15 cellular contexts compared by ENCODE assay signal in genomic region chr19:46080561-46080960, GRCh38. TPM values are rescaled to one million over a fixed set of nuclear protein-coding genes. Genes with fewer than 3 reads are reported as not detected.
DNase-seq lines count a peak whose midpoint lies in the region; TF ChIP-seq lines count a peak whose summit lies in the region.
"Had no signal": no experiment of that assay in that cellular context is flagged by ENCODE, and none has a peak within 500 bp of the region (broad histone marks: within the 10 kb centered on the region; RNA-seq: fewer than 3 reads in every experiment).

No MANE protein-coding gene starts in this region.

- no peak overlapping the region for H3K4me2 ChIP-seq in neuronal stem cell (ENCODE audit: insufficient read depth, low read length, poor library complexity, severe bottlenecking)

- peak overlapping the region in 1 of 2 donors; percentile 60 for H3K4me3 ChIP-seq in neuronal stem cell (ENCODE audit: low read length in 2 of 2)
- no peak overlapping the region for H3K4me3 ChIP-seq in lower leg skin (ENCODE audit: low read depth, poor library complexity, severe bottlenecking)

- no peaks in the 10 kb centered on the region for H3K79me1 ChIP-seq in neuronal stem cell (ENCODE audit: low read depth, low read length)

- H2AFZ ChIP-seq in neuronal stem cell (ENCODE audit: low read length), result peak overlapping the region; percentile 13

- peaks cover 0 to 7% of the 10 kb centered on the region in 2 donors for H3K4me1 ChIP-seq in neuronal stem cell (ENCODE audit: control insufficient read depth in 2 of 2, insufficient read depth in 1 of 2, low read depth in 1 of 2, low read length in 2 of 2)

- no peak overlapping the region for H2BK120ac ChIP-seq in neuronal stem cell (ENCODE audit: low read depth, low read length)

- intact Hi-C loops in activated CD4-positive, alpha-beta memory T cell treated with anti-CD3 and anti-CD28 coated beads for 36 hours (cut with micrococcal nuclease), result no loop called here
- intact Hi-C loops in lower leg skin (cut with DNase I; ENCODE audit: low total_unique reads), result loop anchor here (5.0 kb wide), 1 partner anchor 107 kb away; no protein-coding TSS in a partner anchor

- no peak overlapping the region for H2BK15ac ChIP-seq in neuronal stem cell (ENCODE audit: low read length)

- H3K9ac ChIP-seq in neuronal stem cell (ENCODE audit: low read depth, low read length, poor library complexity), result peak overlapping the region; percentile 17

- no peak overlapping the region for H3K27ac ChIP-seq in neuronal stem cell (replicated peaks; ENCODE audit: low read length)

- no peak overlapping the region for H3K14ac ChIP-seq in neuronal stem cell (ENCODE audit: low read length)

- no peak overlapping the region for H4K8ac ChIP-seq in neuronal stem cell (ENCODE audit: low read depth, low read length)

- H3K4me1 Mint-ChIP-seq in chondrocyte (ENCODE audit: low read depth), result peaks cover 46% of the 10 kb centered on the region
- H3K4me1 Mint-ChIP-seq in activated CD4-positive, alpha-beta memory T cell treated with anti-CD3 and anti-CD28 coated beads for 36 hours (ENCODE audit: low read depth), result peaks cover 8% of the 10 kb centered on the region

- H3K36me3 ChIP-seq in neuronal stem cell (replicated peaks in 1 of 2; ENCODE audit: control insufficient read depth in 2 of 2, insufficient read depth in 2 of 2, low read length in 2 of 2), result no peaks in the 10 kb centered on the region

- CTCF ChIA-PET in activated CD4-positive, alpha-beta memory T cell treated with anti-CD3 and anti-CD28 coated beads for 36 hours (lab: Charles Lee), result interaction anchor here (1.1 to 7.7 kb wide), 3 partner anchors 7 to 185 kb away, joined by 3 to 92 read pairs (median 81); no protein-coding TSS in a partner anchor

- no peak overlapping the region for H2BK5ac ChIP-seq in neuronal stem cell (ENCODE audit: low read length)

- POLR2A ChIA-PET in activated CD4-positive, alpha-beta memory T cell treated with anti-CD3 and anti-CD28 coated beads for 36 hours (lab: Charles Lee), result no interaction called here

- H3K18ac ChIP-seq in neuronal stem cell (ENCODE audit: low read length), result no peak overlapping the region

- no peak overlapping the region for H3K4me3 Mint-ChIP-seq in chondrocyte (ENCODE audit: unreplicated experiment)
- H3K4me3 Mint-ChIP-seq in activated CD4-positive, alpha-beta memory T cell treated with anti-CD3 and anti-CD28 coated beads for 36 hours, result no peak overlapping the region

- H3K9me3 Mint-ChIP-seq in chondrocyte (ENCODE audit: low read depth), result peaks cover 10% of the 10 kb centered on the region
- peaks cover 14% of the 10 kb centered on the region for H3K9me3 Mint-ChIP-seq in activated CD4-positive, alpha-beta memory T cell treated with anti-CD3 and anti-CD28 coated beads for 36 hours

- no peak for TF ChIP-seq POLR2A in lower leg skin (IDR thresholded peaks at IDR 0.05)

- no peak overlapping the region for H3K4ac ChIP-seq in neuronal stem cell (ENCODE audit: low read length)

- peak overlapping the region; percentile 94 for H3K27ac Mint-ChIP-seq in chondrocyte (ENCODE audit: unreplicated experiment)
- H3K27ac Mint-ChIP-seq in activated CD4-positive, alpha-beta memory T cell treated with anti-CD3 and anti-CD28 coated beads for 36 hours, result no peak overlapping the region

- TF ChIP-seq CTCF in chondrocyte (IDR thresholded peaks at IDR 0.05) (no peak), lower leg skin (IDR thresholded peaks at IDR 0.05) (no peak)

- no peak overlapping the region for H2AK5ac ChIP-seq in neuronal stem cell (ENCODE audit: low read depth, low read length)

- H2BK12ac ChIP-seq in neuronal stem cell (ENCODE audit: low read length), result no peak overlapping the region

- H3K36me3 Mint-ChIP-seq in chondrocyte (ENCODE audit: low read depth), result peaks cover 9% of the 10 kb centered on the region
- H3K36me3 Mint-ChIP-seq in activated CD4-positive, alpha-beta memory T cell treated with anti-CD3 and anti-CD28 coated beads for 36 hours, result peaks cover 2% of the 10 kb centered on the region

- peaks cover 39% of the 10 kb centered on the region for H3K27me3 Mint-ChIP-seq in chondrocyte (ENCODE audit: low read depth)
- H3K27me3 Mint-ChIP-seq in activated CD4-positive, alpha-beta memory T cell treated with anti-CD3 and anti-CD28 coated beads for 36 hours, result peaks cover 71% of the 10 kb centered on the region

- H3K23ac ChIP-seq in neuronal stem cell (ENCODE audit: low read depth, low read length, poor library complexity), result no peak overlapping the region

- no CpG with 5 or more reads among the region's 3 CpGs for WGBS in neuronal stem cell (ENCODE audit: extremely low coverage in 2 of 2, insufficient read length in 2 of 2, insufficient replicate concordance in 1 of 2), 2 donors
- 58 to 60% methylated on average over 3 of the region's 3 CpGs for WGBS in lower leg skin, 2 donors

- DNase-seq in EH (ENCODE audit: low read depth) (peak; percentile 86), NCI-H226 (peak; percentile 95), chondrocyte (ENCODE audit: low spot score) (peak; percentile 94), neuronal stem cell (ENCODE audit: low spot score) (no peak), lower leg skin (ENCODE audit: low spot score in 2 of 2) (no peak), NCI-H2029 (lab: John Stamatoyannopoulos, UW) (no peak), hippocampal formation (lab: John Stamatoyannopoulos, UW) (no peak)
- no peak for DNase-seq in activated CD4-positive, alpha-beta memory T cell treated with anti-CD3 and anti-CD28 coated beads for 36 hours
- DNase-seq: activated T-cell treated with anti-CD3 and anti-CD28 coated beads, Interleukin-2, amount 50 U/mL, for 1 hour; midbrain; MM.1S; NCI-H774 had no signal

- H3K9me3 ChIP-seq in neuronal stem cell (replicated peaks in 1 of 2; ENCODE audit: control insufficient read depth in 2 of 2, insufficient read depth in 1 of 2, low read depth in 1 of 2, low read length in 2 of 2), result peaks cover under 1 to 9% of the 10 kb centered on the region in 2 donors

- H4K91ac ChIP-seq in neuronal stem cell (ENCODE audit: low read depth, low read length, poor library complexity), result no peak overlapping the region

- H3K27me3 ChIP-seq in neuronal stem cell (ENCODE audit: control insufficient read depth in 3 of 3, insufficient read depth in 3 of 3, low read depth in 1 of 3, low read length in 3 of 3), result peaks cover 0 to 16% (median 12%) of the 10 kb centered on the region in 3 experiments

RNA-seq across cellular contexts. Expression of gene IGFL4, which starts 39.8 kb away (rescaled TPM):
- 0.15 TPM in 1 of 3 replicates, not detected in the others for total RNA-seq in chondrocyte
- polyA plus RNA-seq in neuronal stem cell (2013, experiment 1 of 2), result 0.61 TPM
- polyA plus RNA-seq in neuronal stem cell (2013, experiment 2 of 2), result 0.73 TPM
- total RNA-seq in activated CD4-positive, alpha-beta memory T cell treated with anti-CD3 and anti-CD28 coated beads for 36 hours, result not detected
- total RNA-seq in lower leg skin, result 1 to 10 TPM in 3 of 4 donors, under 1 TPM in 1; 0.80 to 5.5 (median 2.7) TPM
- total RNA-seq: glomerular endothelial cell had no signal

RNA-seq across cellular contexts. Expression of gene IGFL3, which starts 43.9 kb away (rescaled TPM):
- 0.70 to 1.1 TPM in 2 of 3 replicates, not detected in the other for total RNA-seq in chondrocyte
- polyA plus RNA-seq in neuronal stem cell (2013, experiment 1 of 2), result 0.08 TPM
- polyA plus RNA-seq in neuronal stem cell (2013, experiment 2 of 2), result 0.21 TPM
- not detected for total RNA-seq in activated CD4-positive, alpha-beta memory T cell treated with anti-CD3 and anti-CD28 coated beads for 36 hours
- total RNA-seq in lower leg skin, result 10 to 100 TPM; 19.0 to 46.7 (median 24.9) TPM
- total RNA-seq: cerebellum, glomerular endothelial cell, skeletal muscle tissue had no signal

RNA-seq across cellular contexts. Expression of gene PGLYRP1, which starts 57.7 kb away (rescaled TPM):
- not detected in 3 replicates for total RNA-seq in chondrocyte
- not detected for polyA plus RNA-seq in neuronal stem cell (2013, experiment 1 of 2)
- polyA plus RNA-seq in neuronal stem cell (2013, experiment 2 of 2), result 0.06 TPM
- total RNA-seq in activated CD4-positive, alpha-beta memory T cell treated with anti-CD3 and anti-CD28 coated beads for 36 hours, result not detected
- not detected for total RNA-seq in lower leg skin
- total RNA-seq: cerebellum, glomerular endothelial cell had no signal

Comparison
In these comparisons a context has a peak if more than half of its experiments do, and no peak if none do; other contexts are left out.
1. DNase-seq: peak in EH (single experiment), NCI-H226 (single experiment) and chondrocyte (single experiment); none in neuronal stem cell (single experiment), activated CD4-positive, alpha-beta memory T cell treated with anti-CD3 and anti-CD28 coated beads for 36 hours (single experiment), lower leg skin (0 of 2), NCI-H2029 (single experiment) and hippocampal formation (0 of 2).